Comparison of ENCODE assay signal across 19 cellular contexts in genomic region chr6:107060704-107061103, GRCh38. TPM values are rescaled to one million over a fixed set of nuclear protein-coding genes. Genes with fewer than 3 reads are reported as not detected.
DNase-seq lines count a peak whose midpoint lies in the region; TF ChIP-seq lines count a peak whose summit lies in the region.
"Had no signal": no experiment of that assay in that cellular context is flagged by ENCODE, and none has a peak within 500 bp of the region (broad histone marks: within the 10 kb centered on the region; RNA-seq: fewer than 3 reads in every experiment).

No MANE protein-coding gene starts in this region.

- peak overlapping the region; percentile 72 for H3K4me3 Mint-ChIP-seq in T-helper 2 cell treated with Interferon-gamma antibody and Interleukin-4, amounts not matched to agents 5 μg/mL and 100 μg/mL, for 36 hours
- no peak overlapping the region for H3K4me3 Mint-ChIP-seq in endothelial cell (ENCODE audit: unreplicated experiment)

- no peaks in the 10 kb centered on the region for H3F3A ChIP-seq in SK-N-SH (replicated peaks; ENCODE audit: insufficient read depth)

- no peak for DNase-seq in T-helper 2 cell treated with Interferon-gamma antibody and Interleukin-4, amounts not matched to agents 5 μg/mL and 100 μg/mL, for 36 hours (ENCODE audit: low spot score)
- DNase-seq in T-helper 2 cell (no peak), RPMI8226 (peak; percentile 66), posterior vena cava (ENCODE audit: low spot score) (peak; percentile 11), SK-N-SH (no peak), endothelial cell (ENCODE audit: low spot score) (no peak)
- no peak for DNase-seq in stimulated activated CD4-positive, alpha-beta T cell treated with anti-CD3 and anti-CD28 coated beads, Interleukin-4, amount 100 ng/mL, for 1 hour
- DNase-seq: ACHN, DMS53, GF-D8, KBM-7, NCI-H1105 treated with DMSO at 0.1 percent for 48 hours, NCI-H2029 treated with DMSO at 0.1 percent for 48 hours, NCI-H2171 treated with DMSO at 0.1 percent for 48 hours, NCI-H446, OCI-M1 had no signal

- TF ChIP-seq EP300 in SK-N-SH (IDR thresholded peaks at IDR 0.05; ENCODE audit: borderline replicate concordance in 1 of 2, low read depth in 1 of 2, low read length in 1 of 2): no peak

- H3K27me3 Mint-ChIP-seq in T-helper 2 cell treated with Interferon-gamma antibody and Interleukin-4, amounts not matched to agents 5 μg/mL and 100 μg/mL, for 36 hours (ENCODE audit: low read depth): no peaks in the 10 kb centered on the region
- H3K27me3 Mint-ChIP-seq in endothelial cell (ENCODE audit: unreplicated experiment): no peaks in the 10 kb centered on the region

- H3K4me1 Mint-ChIP-seq in T-helper 2 cell treated with Interferon-gamma antibody and Interleukin-4, amounts not matched to agents 5 μg/mL and 100 μg/mL, for 36 hours (ENCODE audit: low read depth): peaks cover 54% of the 10 kb centered on the region
- H3K4me1 Mint-ChIP-seq in endothelial cell (ENCODE audit: unreplicated experiment): peaks cover 3% of the 10 kb centered on the region

- H3K36me3 Mint-ChIP-seq in T-helper 2 cell treated with Interferon-gamma antibody and Interleukin-4, amounts not matched to agents 5 μg/mL and 100 μg/mL, for 36 hours (ENCODE audit: low read depth): peaks cover 5% of the 10 kb centered on the region
- no peaks in the 10 kb centered on the region for H3K36me3 Mint-ChIP-seq in endothelial cell (ENCODE audit: low read depth, unreplicated experiment)

- H3K4me2 ChIP-seq in SK-N-SH: no peak overlapping the region

- TF ChIP-seq CTCF in SK-N-SH (IDR thresholded peaks at IDR 0.05) (no peak), endothelial cell (IDR thresholded peaks at IDR 0.05; ENCODE audit: unreplicated experiment) (no peak)

- H3K9me3 Mint-ChIP-seq in T-helper 2 cell treated with Interferon-gamma antibody and Interleukin-4, amounts not matched to agents 5 μg/mL and 100 μg/mL, for 36 hours: no peaks in the 10 kb centered on the region
- peaks cover under 1% of the 10 kb centered on the region for H3K9me3 Mint-ChIP-seq in endothelial cell (ENCODE audit: unreplicated experiment)

- no peaks in the 10 kb centered on the region for H3K36me3 ChIP-seq in HUES6 (ENCODE audit: control insufficient read depth, insufficient read depth, low read length)
- H3K36me3 ChIP-seq in SK-N-SH (replicated peaks in 1 of 2; ENCODE audit: control insufficient read depth in 1 of 2, insufficient read depth in 2 of 2, low read length in 1 of 2): no peaks in the 10 kb centered on the region

- H3K27ac Mint-ChIP-seq in T-helper 2 cell treated with Interferon-gamma antibody and Interleukin-4, amounts not matched to agents 5 μg/mL and 100 μg/mL, for 36 hours: no peak overlapping the region
- no peak overlapping the region for H3K27ac Mint-ChIP-seq in endothelial cell (ENCODE audit: unreplicated experiment)

- WGBS in SK-N-SH (ENCODE audit: low lambda C conversion rate): 93% methylated on average over 6 of the region's 6 CpGs

- CTCF ChIA-PET in SK-N-SH (lab: Yijun Ruan, JAX): interaction anchor here (1.4 kb wide), 1 partner anchor 14 kb away, joined by 3 read pairs; no protein-coding TSS in a partner anchor

- no peak overlapping the region for H2AFZ ChIP-seq in SK-N-SH (ENCODE audit: low read depth)

- H3K27me3 ChIP-seq in HUES6 (ENCODE audit: control insufficient read depth, insufficient read depth, low read length): no peaks in the 10 kb centered on the region
- H3K27me3 ChIP-seq in SK-N-SH (ENCODE audit: insufficient read depth): no peaks in the 10 kb centered on the region

- H3K4me1 ChIP-seq in HUES6 (ENCODE audit: control insufficient read depth, insufficient read depth, low read length) (peaks cover 21% of the 10 kb centered on the region), SK-N-SH (ENCODE audit: control insufficient read depth in 1 of 2, insufficient read depth in 2 of 2, low read depth in 1 of 2, low read length in 1 of 2) (peaks cover 0 to 6% of the 10 kb centered on the region in 2 experiments; a peak in 2 of 4 replicates)

- H3K4me3 ChIP-seq in HUES6 (ENCODE audit: low read depth, low read length) (no peak overlapping the region), SK-N-SH (ENCODE audit: low read depth in 2 of 2, low read length in 1 of 2) (no peak overlapping the region)

- H3K79me2 ChIP-seq in SK-N-SH (ENCODE audit: insufficient read depth): no peaks in the 10 kb centered on the region

- no peak for TF ChIP-seq RAD21 in SK-N-SH (IDR thresholded peaks at IDR 0.05; ENCODE audit: low read length)

- peak overlapping the region; percentile 52; the same call in 1 of the 2 replicates for H3K27ac ChIP-seq in HUES6 (ENCODE audit: low read depth, low read length)
- no peak overlapping the region for H3K27ac ChIP-seq in SK-N-SH (ENCODE audit: low read depth in 2 of 2, low read length in 1 of 2)
- H3K27ac ChIP-seq: 22Rv1, C4-2B had no signal

- intact Hi-C loops in posterior vena cava (cut with DNase I): no loop called here

- H3K9me2 ChIP-seq in SK-N-SH: no peaks in the 10 kb centered on the region

- H4K20me1 ChIP-seq in SK-N-SH (ENCODE audit: insufficient read depth): no peaks in the 10 kb centered on the region

- H3K9me3 ChIP-seq in HUES6 (ENCODE audit: control insufficient read depth, insufficient read depth, low read depth, low read length) (no peaks in the 10 kb centered on the region), SK-N-SH (no peaks in the 10 kb centered on the region)

- H3K9ac ChIP-seq in HUES6 (ENCODE audit: low read length) (peak overlapping the region; percentile 34), SK-N-SH (no peak overlapping the region)

- POLR2A ChIA-PET in SK-N-SH (lab: Yijun Ruan, JAX): no interaction called here

TF ChIP-seq in SK-N-SH, 30 proteins besides CTCF, POLR2A, EP300 and RAD21:
- TF ChIP-seq USF1 (IDR thresholded peaks at IDR 0.05; ENCODE audit: borderline replicate concordance, low read depth): no peak
- no peak for TF ChIP-seq ELF1 (IDR thresholded peaks at IDR 0.05)
- TF ChIP-seq EZH2phosphoT487 (IDR thresholded peaks at IDR 0.05; ENCODE audit: borderline replicate concordance, low read depth): no peak
- no peak for TF ChIP-seq TEAD4 (IDR thresholded peaks at IDR 0.05; ENCODE audit: borderline replicate concordance, insufficient read depth)
- no peak for TF ChIP-seq REST (IDR thresholded peaks at IDR 0.05; ENCODE audit: low read depth, low read length)
- TF ChIP-seq IRF3 (IDR thresholded peaks at IDR 0.05; ENCODE audit: low read depth, low read length): no peak
- TF ChIP-seq MAX (IDR thresholded peaks at IDR 0.05; ENCODE audit: low read depth): no peak
- TF ChIP-seq MEF2A (IDR thresholded peaks at IDR 0.05; ENCODE audit: borderline replicate concordance, low read depth): no peak

RNA-seq across cellular contexts. Expression of gene MTRES1, which starts 32.7 kb away (rescaled TPM):
- total RNA-seq in posterior vena cava: 10 to 100 TPM; 12.8 to 16.0 TPM
- polyA plus RNA-seq in SK-N-SH (2012; rRNA removed): 8.5 and 10.2 TPM in 2 replicates
- 11.5 and 15.7 TPM in 2 replicates for polyA plus RNA-seq in SK-N-SH (2012; cell fraction: cytosol; rRNA removed)
- polyA plus RNA-seq in SK-N-SH (2012; cell fraction: nucleus; rRNA removed): 6.4 and 10.7 TPM in 2 replicates
- total RNA-seq in endothelial cell (ENCODE audit: unreplicated experiment): 11.5 TPM

RNA-seq across cellular contexts. Expression of gene BEND3, which starts 54.6 kb away (rescaled TPM):
- 1 to 10 TPM; 1.5 to 1.8 TPM for total RNA-seq in posterior vena cava
- 0.93 and 1.0 TPM in 2 replicates for polyA plus RNA-seq in SK-N-SH (2012; rRNA removed)
- 0.80 and 1.1 TPM in 2 replicates for polyA plus RNA-seq in SK-N-SH (2012; cell fraction: cytosol; rRNA removed)
- polyA plus RNA-seq in SK-N-SH (2012; cell fraction: nucleus; rRNA removed): 1.4 and 1.8 TPM in 2 replicates
- 5.8 TPM for total RNA-seq in endothelial cell (ENCODE audit: unreplicated experiment)

Comparison
In these comparisons a context has a peak if more than half of its experiments do, and no peak if none do; other contexts are left out.
1. DNase-seq: peak in RPMI8226 (single experiment) and posterior vena cava (single experiment); none in T-helper 2 cell treated with Interferon-gamma antibody and Interleukin-4, amounts not matched to agents 5 μg/mL and 100 μg/mL, for 36 hours (single experiment), T-helper 2 cell (0 of 5), SK-N-SH (single experiment), stimulated activated CD4-positive, alpha-beta T cell treated with anti-CD3 and anti-CD28 coated beads, Interleukin-4, amount 100 ng/mL, for 1 hour (single experiment) and endothelial cell (single experiment).